In the genomic region with DNA sequence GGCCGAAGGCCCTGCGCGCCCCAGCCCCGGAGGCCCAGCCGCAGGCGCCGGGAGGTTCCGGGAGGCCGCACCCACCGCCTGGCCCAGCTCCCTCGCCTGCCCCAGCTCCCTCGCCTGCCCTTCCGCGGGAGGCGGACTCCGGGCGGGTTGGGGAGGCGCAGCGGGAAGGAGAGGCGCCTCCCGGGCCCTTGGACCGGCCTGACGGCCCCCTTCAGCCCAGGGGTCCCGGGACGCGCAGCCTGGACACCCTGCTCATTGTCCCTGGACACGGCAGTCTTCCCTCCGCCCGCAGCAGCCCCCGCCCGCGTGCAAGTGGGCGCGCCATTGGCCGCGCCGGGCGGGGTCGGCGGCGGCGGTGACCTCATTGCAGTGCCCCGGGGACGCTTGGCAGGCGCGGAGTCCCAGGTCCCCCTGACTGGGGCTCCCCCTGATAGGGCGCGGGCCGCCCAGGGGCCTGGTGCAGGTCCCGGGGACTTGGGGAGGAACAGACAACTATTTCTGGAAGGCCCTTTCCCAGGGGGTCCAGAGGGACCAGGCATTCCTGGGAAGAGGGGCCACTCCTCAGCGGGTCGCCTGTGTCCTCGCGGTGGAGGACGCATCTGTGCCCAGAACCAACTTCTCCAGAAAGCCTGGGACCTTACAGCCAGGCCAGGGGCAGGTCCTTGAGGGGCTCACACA, we compare ENCODE assay signal across 8 cellular contexts. TPM values are rescaled to one million over a fixed set of nuclear protein-coding genes. Genes with fewer than 3 reads are reported as not detected.
DNase-seq lines count a peak whose midpoint lies in the region; ATAC-seq and TF ChIP-seq lines count a peak whose summit lies in the region.

No MANE protein-coding gene starts in this region.

- peak; percentile 49 for DNase-seq in activated CD4-positive, alpha-beta T cell treated with anti-CD3 and anti-CD28 coated beads for 48 hours
- DNase-seq in activated CD4-positive, alpha-beta T cell treated with anti-CD3 and anti-CD28 coated beads, Interleukin-2, amount 50 U/mL, for 1 hour = no peak
- DNase-seq in NCI-H226 (peak; percentile 46), astrocyte of the hippocampus (ENCODE audit: low read depth, low spot score) (peak; percentile 78), spleen (peak; percentile 89), midbrain (lab: John Stamatoyannopoulos, UW) (no peak)

- peaks cover 44 to 96% (median 76%) of the 10 kb centered on the region in 6 donors for H3K4me1 ChIP-seq in spleen

- peak overlapping the region; percentile 6 to 87 (median 78) for H3K27ac ChIP-seq in spleen

- peak in 1 of 11 experiments; percentile 2 for TF ChIP-seq CTCF in spleen (IDR thresholded peaks at IDR 0.05 in 8 of 11, conservative IDR thresholded peaks at IDR 0.05 in 3 of 11)

- H3K4me3 ChIP-seq in iPS-18c (ENCODE audit: insufficient read depth, low read depth, low read length) = peak overlapping the region; percentile 66
- peak overlapping the region; percentile 55 to 83 (median 60) for H3K4me3 ChIP-seq in spleen

- no peak for TF ChIP-seq POLR2A in spleen (IDR thresholded peaks at IDR 0.05)

- 0 to 2% (median 1%) methylated on average over 18 to 55 of the region's 55 CpGs for WGBS in spleen, 5 donors

- no peak for ATAC-seq in GM21528 (IDR thresholded peaks at IDR 0.05; ENCODE audit: low FRiP score, unreplicated experiment)

- intact Hi-C loops in spleen (cut with DNase I; ENCODE audit: low total_unique reads) = no loop called here

- peaks cover 5% of the 10 kb centered on the region for H3K9me3 ChIP-seq in iPS-18c (ENCODE audit: control insufficient read depth, insufficient read depth, low read length)
- no peaks in the 10 kb centered on the region for H3K9me3 ChIP-seq in spleen

- peaks cover 0 to 72% (median 22%) of the 10 kb centered on the region in 7 donors for H3K27me3 ChIP-seq in spleen (replicated peaks in 1 of 7)

- peaks cover 0 to 25% (median 18%) of the 10 kb centered on the region in 6 donors for H3K36me3 ChIP-seq in spleen

RNA-seq across cellular contexts. Expression of gene CD151, which starts 0.5 kb away (rescaled TPM):
- 100 to 1,000 TPM in 3 of 7 donors, 10 to 100 TPM in 4; 69.7 to 142 (median 80.1) TPM for total RNA-seq in spleen
- 100 to 1,000 TPM in 1 of 3 donors, 10 to 100 TPM in 2; 38.0 to 111 (median 82.8) TPM for polyA plus RNA-seq in spleen

RNA-seq across cellular contexts. Expression of gene CRACR2B, which starts 5.5 kb away (rescaled TPM):
- 10 to 100 TPM; 10.2 to 28.0 (median 15.3) TPM for total RNA-seq in spleen
- 10 to 100 TPM in 2 of 3 donors, 1 to 10 TPM in 1; 6.1 to 34.1 (median 12.6) TPM for polyA plus RNA-seq in spleen

RNA-seq across cellular contexts. Expression of gene POLR2L, which starts 9.1 kb away (rescaled TPM):
- total RNA-seq in spleen = 10 to 100 TPM; 24.6 to 95.3 (median 62.5) TPM
- polyA plus RNA-seq in spleen = 100 to 1,000 TPM in 1 of 3 donors, 10 to 100 TPM in 2; 55.2 to 131 (median 94.0) TPM

RNA-seq across cellular contexts. Expression of gene TSPAN4, which starts 9.4 kb away (rescaled TPM):
- total RNA-seq in spleen = 100 to 1,000 TPM in 5 of 7 donors, 10 to 100 TPM in 2; 91.3 to 140 (median 122) TPM
- 10 to 100 TPM; 32.1 to 67.4 (median 52.1) TPM for polyA plus RNA-seq in spleen

RNA-seq across cellular contexts. Expression of gene PNPLA2, which starts 14.5 kb away (rescaled TPM):
- 100 to 1,000 TPM in 5 of 7 donors, 10 to 100 TPM in 2; 65.8 to 131 (median 113) TPM for total RNA-seq in spleen
- polyA plus RNA-seq in spleen = 100 to 1,000 TPM in 1 of 3 donors, 10 to 100 TPM in 2; 46.3 to 103 (median 75.0) TPM

Comparison
In these comparisons a context has a peak if more than half of its experiments do, and no peak if none do; other contexts are left out.
1. DNase-seq: peak in activated CD4-positive, alpha-beta T cell treated with anti-CD3 and anti-CD28 coated beads for 48 hours (single experiment), NCI-H226 (single experiment), astrocyte of the hippocampus (single experiment) and spleen (single experiment); none in activated CD4-positive, alpha-beta T cell treated with anti-CD3 and anti-CD28 coated beads, Interleukin-2, amount 50 U/mL, for 1 hour (single experiment) and midbrain (single experiment).